ENCODE assay signal across 14 cellular contexts in genomic region chr10:22435650-22436049, GRCh38.
DNase-seq lines count a peak whose midpoint lies in the region; ATAC-seq, FAIRE-seq and TF ChIP-seq lines count a peak whose summit lies in the region.
"Had no signal": no experiment of that assay in that cellular context is flagged by ENCODE, and none has a peak within 500 bp of the region (broad histone marks: within the 10 kb centered on the region; RNA-seq: fewer than 3 reads in every experiment).

No MANE protein-coding gene starts in this region.

- H3K36me3 Mint-ChIP-seq in stimulated activated effector memory CD8-positive, alpha-beta T cell treated with anti-CD3 and anti-CD28 coated beads, Interleukin-12 subunit alpha, Interleukin-12 subunit beta, amount 100 ng/mL, for 72 hours, result peaks cover 12% of the 10 kb centered on the region

- no peak overlapping the region for H3K9ac ChIP-seq in fibroblast of lung (ENCODE audit: insufficient read depth, low read length)
- H3K9ac ChIP-seq: parathyroid adenoma had no signal

- ATAC-seq in stimulated activated effector memory CD8-positive, alpha-beta T cell treated with anti-CD3 and anti-CD28 coated beads, Interleukin-12 subunit alpha, Interleukin-12 subunit beta, amount 100 ng/mL, for 72 hours, result no peak

- H3K4me3 ChIP-seq in SJSA1 (no peak overlapping the region), fibroblast of lung (replicated peaks in 1 of 4; ENCODE audit: control extremely low read depth in 1 of 4, insufficient read depth in 1 of 4, low read depth in 3 of 4, low read length in 4 of 4) (no peak overlapping the region)

- no peak for FAIRE-seq in urothelium cell line (lab: Jason Lieb, UNC)

- CTCF ChIA-PET in GM10248 (lab: Yijun Ruan, JAX), result no interaction called here

- H3K4me1 ChIP-seq in SJSA1 (replicated peaks), result peaks cover 49% of the 10 kb centered on the region
- peaks cover 13% of the 10 kb centered on the region for H3K4me1 ChIP-seq in fibroblast of lung (ENCODE audit: control insufficient read depth, extremely low read depth, insufficient read depth, low read length)

- H3K27ac ChIP-seq in SJSA1 (peak overlapping the region; percentile 78; the same call in 1 of the 2 replicates), fibroblast of lung (ENCODE audit: insufficient read depth, low read length) (peak overlapping the region; percentile 19)

- peak overlapping the region; percentile 85 for H3K4me3 Mint-ChIP-seq in stimulated activated effector memory CD8-positive, alpha-beta T cell treated with anti-CD3 and anti-CD28 coated beads, Interleukin-12 subunit alpha, Interleukin-12 subunit beta, amount 100 ng/mL, for 72 hours

- no peak overlapping the region for H3K4me2 ChIP-seq in fibroblast of lung (ENCODE audit: extremely low read depth, insufficient read depth, low read length)

- peaks cover 49% of the 10 kb centered on the region for H3K4me1 Mint-ChIP-seq in stimulated activated effector memory CD8-positive, alpha-beta T cell treated with anti-CD3 and anti-CD28 coated beads, Interleukin-12 subunit alpha, Interleukin-12 subunit beta, amount 100 ng/mL, for 72 hours

- no peaks in the 10 kb centered on the region for H3K27me3 ChIP-seq in SJSA1 (replicated peaks)
- no peaks in the 10 kb centered on the region for H3K27me3 ChIP-seq in fibroblast of lung (ENCODE audit: control insufficient read depth, insufficient read depth, low read length)
- H3K27me3 ChIP-seq: uterus had no signal

- H3K79me2 ChIP-seq in fibroblast of lung (ENCODE audit: control insufficient read depth, insufficient read depth, low read length), result peaks cover 7% of the 10 kb centered on the region
- H3K79me2 ChIP-seq: parathyroid adenoma had no signal

- H4K20me1 ChIP-seq in fibroblast of lung (ENCODE audit: control insufficient read depth, extremely low read depth, insufficient read depth, low read length), result no peaks in the 10 kb centered on the region

- H2AFZ ChIP-seq in fibroblast of lung (ENCODE audit: low read length), result no peak overlapping the region

- no peak overlapping the region for H3K27ac Mint-ChIP-seq in stimulated activated effector memory CD8-positive, alpha-beta T cell treated with anti-CD3 and anti-CD28 coated beads, Interleukin-12 subunit alpha, Interleukin-12 subunit beta, amount 100 ng/mL, for 72 hours

- POLR2A ChIA-PET in GM10248 (lab: Yijun Ruan, JAX), result no interaction called here

- H3K9me3 ChIP-seq in SJSA1 (replicated peaks) (no peaks in the 10 kb centered on the region), fibroblast of lung (ENCODE audit: control insufficient read depth, insufficient read depth, low read depth, low read length) (no peaks in the 10 kb centered on the region)
- H3K9me3 ChIP-seq: uterus had no signal

- peak; percentile 23 for DNase-seq in activated T-cell treated with anti-CD3 and anti-CD28 coated beads, Interleukin-2, amount 50 U/mL, for 1 hour
- no peak for DNase-seq in activated T-cell treated with anti-CD3 and anti-CD28 coated beads for 4 hours
- no peak for DNase-seq in SJSA1 (ENCODE audit: low read depth in 1 of 2, low spot score in 2 of 2)
- no peak for DNase-seq in fibroblast of lung (ENCODE audit: low read depth in 2 of 2)
- DNase-seq in stimulated activated effector memory CD8-positive, alpha-beta T cell treated with anti-CD3 and anti-CD28 coated beads, Interleukin-12 subunit alpha, Interleukin-12 subunit beta, amount 100 ng/mL, for 72 hours (ENCODE audit: low spot score in 2 of 2), result no peak
- DNase-seq in NCI-H2196 (lab: John Stamatoyannopoulos, UW; ENCODE audit: unreplicated experiment), result no peak
- DNase-seq in urothelium cell line (ENCODE audit: low spot score), result no peak
- DNase-seq in GM10248 (ENCODE audit: extremely low spot score), result no peak
- DNase-seq: ACHN, erythroblast, NCI-H2029 treated with DMSO at 0.1 percent for 48 hours, SHP77 had no signal

- TF ChIP-seq CTCF in fibroblast of lung (conservative IDR thresholded peaks at IDR 0.05 in 1 of 2, IDR thresholded peaks at IDR 0.05 in 1 of 2; ENCODE audit: low read depth in 1 of 2, low read length in 2 of 2) (no peak), GM10248 (IDR thresholded peaks at IDR 0.05; ENCODE audit: control extremely low read depth, extremely low read depth, low read depth, missing control alignments) (no peak)

- peaks cover 4% of the 10 kb centered on the region for H3K9me3 Mint-ChIP-seq in stimulated activated effector memory CD8-positive, alpha-beta T cell treated with anti-CD3 and anti-CD28 coated beads, Interleukin-12 subunit alpha, Interleukin-12 subunit beta, amount 100 ng/mL, for 72 hours

- no peaks in the 10 kb centered on the region for H3K36me3 ChIP-seq in SJSA1
- H3K36me3 ChIP-seq in fibroblast of lung (ENCODE audit: control insufficient read depth, insufficient read depth, low read length), result no peaks in the 10 kb centered on the region
- H3K36me3 ChIP-seq: uterus had no signal
